1 cellular context compared by ENCODE assay signal in the genomic region with DNA sequence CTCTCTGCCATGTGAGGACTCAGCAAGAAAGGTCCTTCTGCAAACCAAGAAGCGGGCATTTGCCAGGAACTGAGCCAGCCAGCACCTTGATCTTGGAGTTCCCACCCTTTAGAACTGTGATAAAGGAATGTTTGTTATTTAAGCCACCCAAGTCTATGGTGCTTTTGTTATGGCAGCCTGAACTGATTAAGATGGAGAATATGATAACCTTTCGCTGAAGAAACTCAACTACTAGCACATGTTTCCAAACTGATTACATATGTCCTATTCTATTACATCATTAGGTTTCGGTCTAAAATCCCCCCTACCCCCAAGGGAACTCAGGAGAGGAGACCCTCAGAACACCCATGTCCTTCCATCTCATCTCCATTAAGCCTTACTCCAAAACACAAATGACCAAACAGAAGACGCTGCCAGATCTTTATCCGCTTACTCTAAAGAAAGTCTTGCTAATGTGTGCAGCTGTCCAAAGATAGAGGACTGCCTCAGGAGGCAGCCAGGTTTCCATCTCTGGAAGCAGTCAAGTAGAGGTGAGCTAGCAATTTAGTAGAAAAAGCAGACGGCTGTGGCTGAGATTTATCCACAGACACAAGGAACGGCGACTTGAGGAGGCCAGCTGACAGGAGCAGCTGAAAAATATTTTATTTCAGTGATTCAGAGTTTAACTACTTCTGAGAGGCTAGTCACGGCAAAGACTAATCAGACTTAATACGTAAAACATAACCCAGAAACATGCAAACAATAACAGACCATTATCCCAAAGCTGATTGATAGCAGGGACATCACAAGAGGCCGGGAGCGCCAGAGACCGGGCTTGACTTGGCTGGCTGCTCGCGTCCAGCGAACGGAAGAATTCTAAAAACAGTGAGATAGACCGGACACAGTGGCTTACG.
TF ChIP-seq lines count a peak whose summit lies in the region.

No MANE protein-coding gene starts in this region.

TF ChIP-seq in IMR-90, 13 proteins besides CTCF, POLR2A, EP300 and RAD21:
- no peak for TF ChIP-seq USF2 (IDR thresholded peaks at IDR 0.05; ENCODE audit: low read depth, low read length)
- no peak for TF ChIP-seq BHLHE40 (IDR thresholded peaks at IDR 0.05; ENCODE audit: low read depth, low read length)
- TF ChIP-seq, protein P1, sequence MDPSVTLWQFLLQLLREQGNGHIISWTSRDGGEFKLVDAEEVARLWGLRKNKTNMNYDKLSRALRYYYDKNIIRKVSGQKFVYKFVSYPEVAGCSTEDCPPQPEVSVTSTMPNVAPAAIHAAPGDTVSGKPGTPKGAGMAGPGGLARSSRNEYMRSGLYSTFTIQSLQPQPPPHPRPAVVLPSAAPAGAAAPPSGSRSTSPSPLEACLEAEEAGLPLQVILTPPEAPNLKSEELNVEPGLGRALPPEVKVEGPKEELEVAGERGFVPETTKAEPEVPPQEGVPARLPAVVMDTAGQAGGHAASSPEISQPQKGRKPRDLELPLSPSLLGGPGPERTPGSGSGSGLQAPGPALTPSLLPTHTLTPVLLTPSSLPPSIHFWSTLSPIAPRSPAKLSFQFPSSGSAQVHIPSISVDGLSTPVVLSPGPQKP (IDR thresholded peaks at IDR 0.05; ENCODE audit: borderline replicate concordance, low read depth, low read length) = no peak
- no peak for TF ChIP-seq CEBPB (IDR thresholded peaks at IDR 0.05; ENCODE audit: low read depth, low read length)
- no peak for TF ChIP-seq CHD1 (IDR thresholded peaks at IDR 0.05; ENCODE audit: low read depth, low read length)
- no peak for TF ChIP-seq MAFK (IDR thresholded peaks at IDR 0.05; ENCODE audit: low read depth, low read length)
- no peak for TF ChIP-seq RFX5 (IDR thresholded peaks at IDR 0.05; ENCODE audit: low read depth, low read length)
- no peak for TF ChIP-seq SMC3 (IDR thresholded peaks at IDR 0.05; ENCODE audit: low read depth, low read length)
- TF ChIP-seq MXI1 (IDR thresholded peaks at IDR 0.05; ENCODE audit: borderline replicate concordance, low read depth, low read length) = no peak
- TF ChIP-seq RCOR1 (IDR thresholded peaks at IDR 0.05; ENCODE audit: insufficient replicate concordance, low read length) = no peak
- no peak for TF ChIP-seq NFE2L2 (IDR thresholded peaks at IDR 0.05; ENCODE audit: low read depth, low read length)
- TF ChIP-seq FOS (IDR thresholded peaks at IDR 0.05; ENCODE audit: low read depth, low read length) = no peak
- TF ChIP-seq MAZ (IDR thresholded peaks at IDR 0.05; ENCODE audit: borderline replicate concordance, low read depth, low read length) = no peak
TF ChIP-seq in IMR-90: peak in this region for 0.
